ENCODE assay signal across 21 cellular contexts in the genomic region with DNA sequence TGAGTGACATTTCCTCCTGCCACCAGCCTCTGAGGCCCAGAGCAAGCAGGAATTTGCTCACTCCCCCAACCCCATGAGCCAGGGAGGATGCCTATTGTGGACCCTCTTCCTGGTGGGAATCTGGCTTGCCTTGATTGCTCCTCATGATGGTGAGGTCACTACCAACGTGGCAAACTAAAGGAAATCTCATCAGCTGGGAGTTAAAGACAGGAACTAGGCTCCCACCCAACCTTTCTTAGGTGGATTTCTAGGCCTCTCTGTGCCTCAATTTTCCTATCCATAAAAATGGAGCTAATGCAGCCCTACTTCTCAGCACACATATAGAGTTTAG. TPM values are rescaled to one million over a fixed set of nuclear protein-coding genes. Genes with fewer than 3 reads are reported as not detected.
A peak's percentile ranks its signal among the peaks of the same experiment; 100 is the strongest.
DNase-seq lines count a peak whose midpoint lies in the region; ATAC-seq and TF ChIP-seq lines count a peak whose summit lies in the region.
"Had no signal": no experiment of that assay in that cellular context is flagged by ENCODE, and none has a peak within 500 bp of the region (broad histone marks: within the 10 kb centered on the region; RNA-seq: fewer than 3 reads in every experiment).

No MANE protein-coding gene starts in this region.

- H3K27ac ChIP-seq in epithelial cell of prostate (peak overlapping the region; percentile 91), stomach (peak overlapping the region; percentile 72 to 95 (median 87))
- H3K27ac ChIP-seq: C4-2B, uterus had no signal

- peaks cover 8 to 82% (median 13%) of the 10 kb centered on the region in 3 donors for H3K27me3 ChIP-seq in stomach

- H3K27ac Mint-ChIP-seq in activated T-cell treated with anti-CD3 and anti-CD28 coated beads, Interleukin-2, amount 50 U/mL, for 24 hours = peak overlapping the region; percentile 81
- H3K27ac Mint-ChIP-seq: activated T-helper 2 cell treated with anti-CD3 and anti-CD28 coated beads, Interferon-gamma antibody, Interleukin-2, Interleukin-4, amounts not matched to agents 10 μg/mL and 5 μg/mL and 100 μg/mL, durations not matched to agents 14 hours and 24 hours and 36 hours; endodermal cell had no signal

- intact Hi-C loops in stomach (cut with DNase I; ENCODE audit: low total_unique reads) = no loop called here

- no peak overlapping the region for H3K4me3 Mint-ChIP-seq in activated T-cell treated with anti-CD3 and anti-CD28 coated beads, Interleukin-2, amount 50 U/mL, for 24 hours

- peaks cover 49% of the 10 kb centered on the region for H3K4me1 Mint-ChIP-seq in activated T-cell treated with anti-CD3 and anti-CD28 coated beads, Interleukin-2, amount 50 U/mL, for 24 hours (ENCODE audit: low read depth)
- H3K4me1 Mint-ChIP-seq: endodermal cell had no signal

- no peak for DNase-seq in activated T-cell treated with anti-CD3 and anti-CD28 coated beads, Interleukin-2, amount 50 U/mL, for 24 hours
- no peak for DNase-seq in activated T-cell treated with anti-CD3 and anti-CD28 coated beads for 4 hours
- DNase-seq in epithelial cell of prostate (ENCODE audit: low read depth, low spot score) = no peak
- no peak for DNase-seq in stomach
- no peak for DNase-seq in activated naive CD4-positive, alpha-beta T cell treated with Interleukin-2 at 50 U/mL for 16 hours
- DNase-seq: central memory CD4-positive, alpha-beta T cell; endodermal cell; kidney glomerular epithelial cell; mesendoderm; NCI-H1105; NCI-H2107; NCI-H524; SHP77; T-cell; uterus had no signal

- WGBS in stomach, 5 donors = 11 to 50% (median 24%) methylated on average over 1 of the region's 1 CpG

- no peak for TF ChIP-seq CTCF in stomach (IDR thresholded peaks at IDR 0.05)

- no peak for ATAC-seq in HG02588 (IDR thresholded peaks at IDR 0.05; ENCODE audit: unreplicated experiment)

- no peaks in the 10 kb centered on the region for H3K27me3 Mint-ChIP-seq in activated T-cell treated with anti-CD3 and anti-CD28 coated beads, Interleukin-2, amount 50 U/mL, for 24 hours
- H3K27me3 Mint-ChIP-seq: T-cell had no signal

- H3K36me3 Mint-ChIP-seq in activated T-cell treated with anti-CD3 and anti-CD28 coated beads, Interleukin-2, amount 50 U/mL, for 24 hours (ENCODE audit: low read depth) = no peaks in the 10 kb centered on the region
- H3K36me3 Mint-ChIP-seq: T-cell had no signal

- peak overlapping the region in 2 of 4 donors; percentile 54 to 59 for H3K4me3 ChIP-seq in stomach
- H3K4me3 ChIP-seq: uterus had no signal

- no peaks in the 10 kb centered on the region for H3K9me3 ChIP-seq in stomach
- H3K9me3 ChIP-seq: uterus had no signal

- no peaks in the 10 kb centered on the region for H3K9me3 Mint-ChIP-seq in activated T-cell treated with anti-CD3 and anti-CD28 coated beads, Interleukin-2, amount 50 U/mL, for 24 hours
- H3K9me3 Mint-ChIP-seq: activated T-helper 2 cell treated with anti-CD3 and anti-CD28 coated beads, Interferon-gamma antibody, Interleukin-2, Interleukin-4, amounts not matched to agents 10 μg/mL and 5 μg/mL and 100 μg/mL, durations not matched to agents 14 hours and 24 hours and 36 hours; endodermal cell; T-cell had no signal

- no peak for TF ChIP-seq POLR2A in stomach (IDR thresholded peaks at IDR 0.05)

- peaks cover 16 to 40% (median 22%) of the 10 kb centered on the region in 4 donors for H3K4me1 ChIP-seq in stomach
- H3K4me1 ChIP-seq: uterus had no signal

- H3K36me3 ChIP-seq in stomach = peaks cover 0 to 5% (median 0%) of the 10 kb centered on the region in 4 donors
- H3K36me3 ChIP-seq: uterus had no signal

- no peak for TF ChIP-seq EP300 in stomach (IDR thresholded peaks at IDR 0.05)

RNA-seq across cellular contexts. Expression of a gene that starts 1.9 kb away (rescaled TPM):
- total RNA-seq in stomach = 100 to 1,000 TPM in 1 of 5 donors, 10 to 100 TPM in 4; 11.9 to 117 (median 25.7) TPM
- 10 to 100 TPM; 11.3 to 39.3 (median 11.3) TPM for polyA plus RNA-seq in stomach
- total RNA-seq: A673; activated T-helper 2 cell treated with anti-CD3 and anti-CD28 coated beads, Interferon-gamma antibody, Interleukin-2, Interleukin-4, amounts not matched to agents 10 μg/mL and 5 μg/mL and 100 μg/mL, durations not matched to agents 14 hours and 24 hours and 36 hours had no signal
- polyA plus RNA-seq: neural cell had no signal

RNA-seq across cellular contexts. Expression of a gene that starts 24.5 kb away (rescaled TPM):
- total RNA-seq in stomach = not detected
- under 1 TPM in 1 of 3 donors, not detected in 2; 0.23 TPM for polyA plus RNA-seq in stomach
- total RNA-seq: A673, renal cortical epithelial cell, uterus had no signal
- polyA plus RNA-seq: neural cell had no signal

RNA-seq across cellular contexts. Expression of a gene that starts 45.5 kb away (rescaled TPM):
- total RNA-seq in stomach = 1 to 10 TPM in 3 of 5 donors, under 1 TPM in 1, not detected in 1; 0.55 to 9.3 (median 2.0) TPM
- polyA plus RNA-seq in stomach = under 1 TPM; 0.53 to 0.92 (median 0.75) TPM

RNA-seq across cellular contexts. Expression of a gene that starts 51.0 kb away (rescaled TPM):
- 10 to 100 TPM in 2 of 5 donors, 1 to 10 TPM in 2, under 1 TPM in 1; 0.89 to 50.2 (median 3.9) TPM for total RNA-seq in stomach
- 1 to 10 TPM; 2.3 to 3.2 (median 2.6) TPM for polyA plus RNA-seq in stomach
